1 cellular context compared by ENCODE assay signal in the genomic region with DNA sequence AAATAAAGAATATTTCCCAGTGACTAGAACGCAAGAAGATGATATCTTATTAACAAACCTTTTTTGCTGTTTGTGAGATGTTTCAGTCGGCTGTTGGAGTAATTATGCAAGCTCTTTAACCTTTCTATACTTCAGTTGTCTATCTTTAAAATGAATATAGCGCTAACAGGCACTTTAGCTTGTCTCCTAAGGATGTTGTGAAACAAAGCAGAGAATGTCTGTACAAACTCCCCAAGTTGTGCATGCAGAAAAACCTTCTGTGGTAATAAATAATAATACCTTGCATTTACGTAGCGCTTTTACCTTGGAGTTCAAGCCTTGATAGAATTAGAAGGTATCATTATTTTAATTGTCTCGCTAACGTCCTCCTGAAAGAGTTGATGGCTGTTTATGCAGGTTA.
TF ChIP-seq lines count a peak whose summit lies in the region.

No MANE protein-coding gene starts in this region.

TF ChIP-seq in IMR-90, 13 proteins besides CTCF, POLR2A, EP300 and RAD21:
- TF ChIP-seq SMC3 (IDR thresholded peaks at IDR 0.05; ENCODE audit: low read depth, low read length) (no peak), CHD1 (IDR thresholded peaks at IDR 0.05; ENCODE audit: low read depth, low read length) (no peak), RCOR1 (IDR thresholded peaks at IDR 0.05; ENCODE audit: insufficient replicate concordance, low read length) (no peak), FOS (IDR thresholded peaks at IDR 0.05; ENCODE audit: low read depth, low read length) (no peak), BHLHE40 (IDR thresholded peaks at IDR 0.05; ENCODE audit: low read depth, low read length) (no peak), MAZ (IDR thresholded peaks at IDR 0.05; ENCODE audit: borderline replicate concordance, low read depth, low read length) (no peak), MXI1 (IDR thresholded peaks at IDR 0.05; ENCODE audit: borderline replicate concordance, low read depth, low read length) (no peak), NFE2L2 (IDR thresholded peaks at IDR 0.05; ENCODE audit: low read depth, low read length) (no peak), CEBPB (IDR thresholded peaks at IDR 0.05; ENCODE audit: low read depth, low read length) (no peak), MAFK (IDR thresholded peaks at IDR 0.05; ENCODE audit: low read depth, low read length) (no peak), RFX5 (IDR thresholded peaks at IDR 0.05; ENCODE audit: low read depth, low read length) (no peak)
- TF ChIP-seq, protein P1, sequence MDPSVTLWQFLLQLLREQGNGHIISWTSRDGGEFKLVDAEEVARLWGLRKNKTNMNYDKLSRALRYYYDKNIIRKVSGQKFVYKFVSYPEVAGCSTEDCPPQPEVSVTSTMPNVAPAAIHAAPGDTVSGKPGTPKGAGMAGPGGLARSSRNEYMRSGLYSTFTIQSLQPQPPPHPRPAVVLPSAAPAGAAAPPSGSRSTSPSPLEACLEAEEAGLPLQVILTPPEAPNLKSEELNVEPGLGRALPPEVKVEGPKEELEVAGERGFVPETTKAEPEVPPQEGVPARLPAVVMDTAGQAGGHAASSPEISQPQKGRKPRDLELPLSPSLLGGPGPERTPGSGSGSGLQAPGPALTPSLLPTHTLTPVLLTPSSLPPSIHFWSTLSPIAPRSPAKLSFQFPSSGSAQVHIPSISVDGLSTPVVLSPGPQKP (IDR thresholded peaks at IDR 0.05; ENCODE audit: borderline replicate concordance, low read depth, low read length), result no peak
- TF ChIP-seq, protein P2, sequence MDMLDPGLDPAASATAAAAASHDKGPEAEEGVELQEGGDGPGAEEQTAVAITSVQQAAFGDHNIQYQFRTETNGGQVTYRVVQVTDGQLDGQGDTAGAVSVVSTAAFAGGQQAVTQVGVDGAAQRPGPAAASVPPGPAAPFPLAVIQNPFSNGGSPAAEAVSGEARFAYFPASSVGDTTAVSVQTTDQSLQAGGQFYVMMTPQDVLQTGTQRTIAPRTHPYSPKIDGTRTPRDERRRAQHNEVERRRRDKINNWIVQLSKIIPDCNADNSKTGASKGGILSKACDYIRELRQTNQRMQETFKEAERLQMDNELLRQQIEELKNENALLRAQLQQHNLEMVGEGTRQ (IDR thresholded peaks at IDR 0.05; ENCODE audit: low read depth, low read length), result no peak
